Comparison of ENCODE assay signal across 9 cellular contexts in genomic region chr3:79016587-79017380, GRCh38.
DNase-seq lines count a peak whose midpoint lies in the region; ATAC-seq, FAIRE-seq and TF ChIP-seq lines count a peak whose summit lies in the region.
"Had no signal": no experiment of that assay in that cellular context is flagged by ENCODE, and none has a peak within 500 bp of the region (broad histone marks: within the 10 kb centered on the region; RNA-seq: fewer than 3 reads in every experiment).

No MANE protein-coding gene starts in this region.

- H3K9me3 ChIP-seq in heart right ventricle = no peaks in the 10 kb centered on the region
- no peaks in the 10 kb centered on the region for H3K9me3 ChIP-seq in lower lobe of right lung

- H3K36me3 ChIP-seq in heart right ventricle (no peaks in the 10 kb centered on the region), bronchial epithelial cell (ENCODE audit: control insufficient read depth, insufficient read depth, low read length) (no peaks in the 10 kb centered on the region), lower lobe of right lung (no peaks in the 10 kb centered on the region)

- H3K27ac ChIP-seq in heart right ventricle (peak overlapping the region in 1 of 10 donors; percentile 5), lower lobe of right lung (no peak overlapping the region), substantia nigra (ENCODE audit: low read depth, low read length, poor library complexity, severe bottlenecking) (no peak overlapping the region)

- DNase-seq in heart right ventricle (no peak), Right ventricle myocardium inferior (ENCODE audit: missing footprints) (no peak), bronchial epithelial cell (ENCODE audit: low read depth) (peak; percentile 47), lower lobe of right lung (no peak), urothelium cell line (ENCODE audit: low spot score) (peak; percentile 8), substantia nigra (lab: John Stamatoyannopoulos, UW) (no peak)

- ATAC-seq in heart right ventricle (no peak), Right ventricle myocardium inferior (no peak), lower lobe of right lung (no peak), GM18907 (IDR thresholded peaks at IDR 0.05; ENCODE audit: unreplicated experiment) (no peak), HG02798 (IDR thresholded peaks at IDR 0.05; ENCODE audit: poor library complexity, unreplicated experiment) (no peak)

- intact Hi-C loops in heart right ventricle (cut with DNase I) = loop anchor here in 1 of 10 donors (5.0 to 10.0 kb wide), 2 partner anchors 102 to 354 kb away; no protein-coding TSS in a partner anchor
- intact Hi-C loops in Right ventricle myocardium inferior (cut with DNase I) = loop anchor here (5.0 kb wide), 1 partner anchor 354 kb away; no protein-coding TSS in a partner anchor
- intact Hi-C loops in lower lobe of right lung (cut with DNase I) = no loop called here

- peaks cover 0 to 26% (median 5%) of the 10 kb centered on the region in 9 donors for H3K4me1 ChIP-seq in heart right ventricle
- peaks cover 6% of the 10 kb centered on the region for H3K4me1 ChIP-seq in lower lobe of right lung

- FAIRE-seq in bronchial epithelial cell (lab: Jason Lieb, UNC) (no peak), urothelium cell line (lab: Jason Lieb, UNC) (no peak)
- FAIRE-seq: RCC 7860 had no signal

- TF ChIP-seq CTCF in heart right ventricle (IDR thresholded peaks at IDR 0.05) = no peak
- no peak for TF ChIP-seq CTCF in bronchial epithelial cell (IDR thresholded peaks at IDR 0.05; ENCODE audit: insufficient read depth, low read length, severe bottlenecking)
- TF ChIP-seq CTCF in lower lobe of right lung (IDR thresholded peaks at IDR 0.05) = no peak

- WGBS in heart right ventricle, 2 donors = 37 to 43% methylated on average over 8 of the region's 8 CpGs

- H3K27me3 ChIP-seq in heart right ventricle (peaks cover 0 to 39% (median 26%) of the 10 kb centered on the region in 7 donors), bronchial epithelial cell (ENCODE audit: control insufficient read depth, insufficient read depth, low read length) (no peaks in the 10 kb centered on the region), lower lobe of right lung (ENCODE audit: low read depth) (peaks cover 5% of the 10 kb centered on the region)

- H3K4me3 ChIP-seq in heart right ventricle (peak overlapping the region in 9 of 10 donors; percentile 9 to 88 (median 68)), bronchial epithelial cell (ENCODE audit: low read depth, low read length) (peak overlapping the region; percentile 74), lower lobe of right lung (peak overlapping the region; percentile 78)

Comparison
In these comparisons a context has a peak if more than half of its experiments do, and no peak if none do; other contexts are left out.
1. DNase-seq: peak in bronchial epithelial cell (single experiment) and urothelium cell line (single experiment); none in heart right ventricle (0 of 2), Right ventricle myocardium inferior (single experiment), lower lobe of right lung (single experiment) and substantia nigra (0 of 49).
2. Peak in every context shown above with its lines, with median percentiles within 50 percentile points of each other: H3K4me3 ChIP-seq.